ENCODE assay signal across 21 cellular contexts in the genomic region with DNA sequence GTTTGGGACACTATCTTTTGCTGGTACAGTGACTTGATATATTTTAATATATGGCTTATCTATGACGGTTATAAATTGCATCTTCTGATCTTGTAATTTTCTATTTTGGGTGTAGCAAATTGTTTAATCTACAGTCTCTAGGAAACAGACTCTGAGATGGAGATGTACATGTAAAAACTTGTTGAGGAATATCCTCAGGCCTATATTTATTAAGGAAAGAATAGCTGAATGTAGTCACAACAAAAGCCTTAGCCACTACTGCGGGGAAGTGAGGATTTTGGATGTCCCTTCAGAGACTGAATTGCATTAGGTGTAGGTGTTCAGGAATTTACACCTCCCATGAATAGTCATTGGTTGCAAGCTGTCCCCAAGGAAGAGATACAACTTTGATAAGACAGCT. TPM values are rescaled to one million over a fixed set of nuclear protein-coding genes. Genes with fewer than 3 reads are reported as not detected.
"Had no signal": no experiment of that assay in that cellular context is flagged by ENCODE, and none has a peak within 500 bp of the region (broad histone marks: within the 10 kb centered on the region; RNA-seq: fewer than 3 reads in every experiment).

No MANE protein-coding gene starts in this region.

- H3K4me2 ChIP-seq: SK-N-SH had no signal

- H3K9ac ChIP-seq: SK-N-SH had no signal

- H3K9me3 ChIP-seq: SK-N-SH had no signal

- DNase-seq: Karpas-422, KG1, MM.1S, NCI-H1092 treated with DMSO at 0.1 percent for 48 hours, NCI-H1436, NCI-H187, NCI-H2029, NCI-H2081 treated with DMSO at 0.1 percent for 48 hours, NCI-H2171, NCI-H226, NCI-H446, NCI-H510A, NCI-H524 treated with DMSO at 0.1 percent for 48 hours, NCI-H69, NCI-H774, RPMI8226, SHP77, SK-N-SH had no signal

- H3K27ac ChIP-seq: HL-60 had no signal

RNA-seq across cellular contexts. Expression of gene OR5K3, which starts 13.8 kb away (rescaled TPM):
- total RNA-seq: HT-29, SK-MEL-5 had no signal
- polyA plus RNA-seq: SK-N-SH had no signal

RNA-seq across cellular contexts. Expression of gene OR5K4, which starts 23.0 kb away (rescaled TPM):
- total RNA-seq: HT-29, SK-MEL-5 had no signal
- polyA plus RNA-seq: SK-N-SH had no signal
